Comparison of ENCODE assay signal across 22 cellular contexts in the genomic region with DNA sequence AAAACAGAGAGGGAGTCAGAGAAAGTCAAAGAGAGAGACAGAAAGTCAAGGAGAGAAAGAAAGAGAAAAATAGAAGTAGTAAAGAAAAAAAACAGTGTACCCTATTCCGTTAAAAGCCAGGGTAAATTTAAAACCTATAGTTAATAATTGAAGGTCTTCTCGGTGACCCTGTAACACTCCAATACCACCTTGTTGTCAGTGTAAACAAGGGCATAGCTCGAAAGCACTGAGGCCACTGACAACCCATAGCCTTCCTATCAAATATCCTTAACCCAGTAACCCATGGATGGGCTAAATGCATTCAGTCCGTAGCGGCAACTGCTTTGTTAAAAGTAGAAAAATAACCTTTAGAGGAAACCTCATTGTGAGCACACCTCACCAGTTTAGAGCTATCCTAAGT.
DNase-seq lines count a peak whose midpoint lies in the region; ATAC-seq, FAIRE-seq and TF ChIP-seq lines count a peak whose summit lies in the region.
"Had no signal": no experiment of that assay in that cellular context is flagged by ENCODE, and none has a peak within 500 bp of the region (broad histone marks: within the 10 kb centered on the region; RNA-seq: fewer than 3 reads in every experiment).

No MANE protein-coding gene starts in this region.

- 0% methylated on average over 5 of the region's 5 CpGs for WGBS in HepG2 (ENCODE audit: low lambda C conversion rate)
- 31% methylated on average over 5 of the region's 5 CpGs for WGBS in right lobe of liver (ENCODE audit: insufficient coverage, low coverage, low lambda C conversion rate, missing lambda C conversion rate)

- no peak overlapping the region for H3K4me3 Mint-ChIP-seq in endothelial cell (ENCODE audit: unreplicated experiment)
- no peak overlapping the region for H3K4me3 Mint-ChIP-seq in nephron progenitor cell
- H3K4me3 Mint-ChIP-seq: B cell; CD4-positive, alpha-beta T cell; CD8-positive, alpha-beta T cell had no signal

- TF ChIP-seq POLR2A in HepG2 (IDR thresholded peaks at IDR 0.05; ENCODE audit: insufficient read depth in 1 of 2, low read depth in 2 of 2, low read length in 2 of 2) (no peak), right lobe of liver (IDR thresholded peaks at IDR 0.05) (no peak), H54 (IDR thresholded peaks at IDR 0.05; ENCODE audit: low read depth, low read length) (no peak)

- in situ Hi-C loops in HepG2 (cut with HindIII; ENCODE audit: extremely low pct_ligation_motif_present, low pct_unique_long_range_greater_than_20kb) = no loop called here

- intact Hi-C loops in HepG2 (cut with micrococcal nuclease; ENCODE audit: unreplicated experiment) (no loop called here), right lobe of liver (cut with DNase I) (loop anchor here (5.0 to 10.0 kb wide), 2 partner anchors 62 to 64 kb away; no protein-coding TSS in a partner anchor)

- H3K4me1 Mint-ChIP-seq in endothelial cell (ENCODE audit: unreplicated experiment) = peaks cover 20% of the 10 kb centered on the region
- H3K4me1 Mint-ChIP-seq in nephron progenitor cell = peaks cover 28% of the 10 kb centered on the region
- H3K4me1 Mint-ChIP-seq: B cell had no signal

- H2AFZ ChIP-seq in HepG2 (ENCODE audit: low read length) = no peak overlapping the region

- H3K27ac Mint-ChIP-seq in endothelial cell (ENCODE audit: unreplicated experiment) = peak overlapping the region; percentile 7
- peak overlapping the region; percentile 53 for H3K27ac Mint-ChIP-seq in nephron progenitor cell
- H3K27ac Mint-ChIP-seq: B cell; CD4-positive, alpha-beta T cell; CD8-positive, alpha-beta T cell had no signal

- TF ChIP-seq EP300 in HepG2 (IDR thresholded peaks at IDR 0.05; ENCODE audit: low read depth in 2 of 2, low read length in 2 of 2) (no peak), HepG2 (CRISPR knock-in tag; IDR thresholded peaks at IDR 0.05; ENCODE audit: borderline replicate concordance) (no peak)

- peak overlapping the region; percentile 50 for H3K4me2 ChIP-seq in HepG2 (ENCODE audit: low read depth, low read length)
- H3K4me2 ChIP-seq: A549; BLaER1 treated with 17β-estradiol and CSF1 and Interleukin-3, amounts not matched to agents 10 nM and 100 nM had no signal

- H3K36me3 Mint-ChIP-seq in endothelial cell (ENCODE audit: low read depth, unreplicated experiment) = no peaks in the 10 kb centered on the region
- H3K36me3 Mint-ChIP-seq in nephron progenitor cell (ENCODE audit: low read depth) = no peaks in the 10 kb centered on the region
- H3K36me3 Mint-ChIP-seq: CD8-positive, alpha-beta T cell had no signal

- no peaks in the 10 kb centered on the region for H3K79me2 ChIP-seq in HepG2 (ENCODE audit: insufficient read depth, low read length)

- ATAC-seq in HepG2 (no peak), right lobe of liver (no peak), HG03139 (IDR thresholded peaks at IDR 0.05; ENCODE audit: unreplicated experiment) (no peak)
- ATAC-seq: A549; CD8-positive, alpha-beta T cell; GM12878 had no signal

- H3K27ac ChIP-seq in HepG2 (ENCODE audit: extremely low read length, insufficient read depth, low read length) (no peak overlapping the region), right lobe of liver (no peak overlapping the region)
- H3K27ac ChIP-seq: 22Rv1; A549; BLaER1 treated with 17β-estradiol and CSF1 and Interleukin-3, amounts not matched to agents 10 nM and 100 nM; C4-2B had no signal

- H3K9me3 Mint-ChIP-seq in endothelial cell (ENCODE audit: unreplicated experiment) (no peaks in the 10 kb centered on the region), nephron progenitor cell (no peaks in the 10 kb centered on the region)
- H3K9me3 Mint-ChIP-seq: CD4-positive, alpha-beta T cell; CD8-positive, alpha-beta T cell had no signal

- BruUV-seq in HepG2 (replicated peaks; lab: Mats Ljungman, UMichigan) = no TSS peak

- peaks cover 2% of the 10 kb centered on the region for H3K27me3 Mint-ChIP-seq in endothelial cell (ENCODE audit: unreplicated experiment)
- H3K27me3 Mint-ChIP-seq in nephron progenitor cell (ENCODE audit: low read depth, poor library complexity) = peaks cover 42% of the 10 kb centered on the region

- no peaks in the 10 kb centered on the region for H3K36me3 ChIP-seq in HepG2 (replicated peaks in 1 of 2; ENCODE audit: control insufficient read depth in 1 of 2, insufficient read depth in 2 of 2, low read length in 2 of 2)
- H3K36me3 ChIP-seq in right lobe of liver = no peaks in the 10 kb centered on the region
- H3K36me3 ChIP-seq: BLaER1 treated with 17β-estradiol and CSF1 and Interleukin-3, amounts not matched to agents 10 nM and 100 nM had no signal

- POLR2A ChIA-PET in HepG2 (lab: Yijun Ruan, JAX) = no interaction called here

- FAIRE-seq in HepG2 (lab: Jason Lieb, UNC) = no peak
- no peak for FAIRE-seq in H54 (lab: Jason Lieb, UNC)
- FAIRE-seq: A549, D721Med, GM12892, GM18507 had no signal

- H3K9me3 ChIP-seq in HepG2 (ENCODE audit: low read length) (no peaks in the 10 kb centered on the region), right lobe of liver (no peaks in the 10 kb centered on the region)
- H3K9me3 ChIP-seq: A549, Caco-2 had no signal

- no peaks in the 10 kb centered on the region for H4K20me1 ChIP-seq in HepG2 (ENCODE audit: insufficient read depth, low read length)
- H4K20me1 ChIP-seq: BLaER1 treated with 17β-estradiol and CSF1 and Interleukin-3, amounts not matched to agents 10 nM and 100 nM had no signal

- no peak overlapping the region for H3K9ac ChIP-seq in HepG2 (ENCODE audit: insufficient read depth, low read depth, low read length)
- H3K9ac ChIP-seq: BLaER1 treated with 17β-estradiol and CSF1 and Interleukin-3, amounts not matched to agents 10 nM and 100 nM had no signal

- H3K4me1 ChIP-seq in HepG2 (ENCODE audit: insufficient read depth, low read length) (peaks cover 30% of the 10 kb centered on the region), right lobe of liver (no peaks in the 10 kb centered on the region)
- H3K4me1 ChIP-seq: A549, Caco-2 had no signal

- DNase-seq in HepG2 (ENCODE audit: low spot score) (no peak), right lobe of liver (no peak), endothelial cell (ENCODE audit: low spot score) (no peak), nephron progenitor cell (no peak), H54 (ENCODE audit: insufficient read length, low spot score) (no peak)
- DNase-seq: AML-193; Caco-2; Calu3; CD4-positive, alpha-beta T cell; CD8-positive, alpha-beta T cell; DMS79 treated with DMSO at 0.1 percent for 48 hours; GDM1 had no signal

- H3K27me3 ChIP-seq in HepG2 (ENCODE audit: control insufficient read depth in 1 of 2, insufficient read depth in 2 of 2, low read length in 2 of 2) = no peaks in the 10 kb centered on the region
- no peaks in the 10 kb centered on the region for H3K27me3 ChIP-seq in right lobe of liver
- H3K27me3 ChIP-seq: BLaER1 treated with 17β-estradiol and CSF1 and Interleukin-3, amounts not matched to agents 10 nM and 100 nM had no signal

- no peak for TF ChIP-seq CTCF in HepG2 (CRISPR knock-in tag; IDR thresholded peaks at IDR 0.05)
- no peak for TF ChIP-seq CTCF in right lobe of liver (IDR thresholded peaks at IDR 0.05)
- TF ChIP-seq CTCF in endothelial cell (IDR thresholded peaks at IDR 0.05; ENCODE audit: unreplicated experiment) = no peak
- TF ChIP-seq CTCF in nephron progenitor cell (IDR thresholded peaks at IDR 0.05) = no peak

- CTCF ChIA-PET in HepG2 (lab: Yijun Ruan, JAX; ENCODE audit: low intra/inter-chr PET ratio, low total read pairs) = no interaction called here

- TF ChIP-seq RAD21 in HepG2 (CRISPR knock-in tag; IDR thresholded peaks at IDR 0.05) = no peak

- H3K4me3 ChIP-seq in HepG2 (replicated peaks in 1 of 3; ENCODE audit: insufficient read depth in 1 of 3, low read depth in 2 of 3, low read length in 3 of 3) (no peak overlapping the region; a peak in 1 of 6 replicates), right lobe of liver (no peak overlapping the region)
- H3K4me3 ChIP-seq: A549; BLaER1 treated with 17β-estradiol and CSF1 and Interleukin-3, amounts not matched to agents 10 nM and 100 nM; GM12878 had no signal

TF ChIP-seq in HepG2, 621 proteins besides CTCF, POLR2A, EP300 and RAD21 (continues in another document):
- TF ChIP-seq SMAD1 (CRISPR knock-in tag; IDR thresholded peaks at IDR 0.05; ENCODE audit: borderline replicate concordance, low read depth) (no peak), GATAD2A (CRISPR knock-in tag; IDR thresholded peaks at IDR 0.05) (peak; percentile 40; the same call in 1 of the 2 replicates)
- TF ChIP-seq, protein P1, sequence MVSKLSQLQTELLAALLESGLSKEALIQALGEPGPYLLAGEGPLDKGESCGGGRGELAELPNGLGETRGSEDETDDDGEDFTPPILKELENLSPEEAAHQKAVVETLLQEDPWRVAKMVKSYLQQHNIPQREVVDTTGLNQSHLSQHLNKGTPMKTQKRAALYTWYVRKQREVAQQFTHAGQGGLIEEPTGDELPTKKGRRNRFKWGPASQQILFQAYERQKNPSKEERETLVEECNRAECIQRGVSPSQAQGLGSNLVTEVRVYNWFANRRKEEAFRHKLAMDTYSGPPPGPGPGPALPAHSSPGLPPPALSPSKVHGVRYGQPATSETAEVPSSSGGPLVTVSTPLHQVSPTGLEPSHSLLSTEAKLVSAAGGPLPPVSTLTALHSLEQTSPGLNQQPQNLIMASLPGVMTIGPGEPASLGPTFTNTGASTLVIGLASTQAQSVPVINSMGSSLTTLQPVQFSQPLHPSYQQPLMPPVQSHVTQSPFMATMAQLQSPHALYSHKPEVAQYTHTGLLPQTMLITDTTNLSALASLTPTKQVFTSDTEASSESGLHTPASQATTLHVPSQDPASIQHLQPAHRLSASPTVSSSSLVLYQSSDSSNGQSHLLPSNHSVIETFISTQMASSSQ (IDR thresholded peaks at IDR 0.05; ENCODE audit: low read depth) = peak; percentile 54
- TF ChIP-seq, protein P1 (CRISPR knock-in tag; IDR thresholded peaks at IDR 0.05; ENCODE audit: borderline replicate concordance) = no peak
